8 cellular contexts compared by ENCODE assay signal in genomic region chr4:48290146-48290772, GRCh38. TPM values are rescaled to one million over a fixed set of nuclear protein-coding genes. Genes with fewer than 3 reads are reported as not detected.
DNase-seq lines count a peak whose midpoint lies in the region; ATAC-seq and TF ChIP-seq lines count a peak whose summit lies in the region.

No MANE protein-coding gene starts in this region.

- H3K9me3 ChIP-seq in lower lobe of right lung: no peaks in the 10 kb centered on the region

- H3K27ac ChIP-seq in lower lobe of right lung: no peak overlapping the region

- no peaks in the 10 kb centered on the region for H3K36me3 Mint-ChIP-seq in HFFc6 (ENCODE audit: low read depth)

- intact Hi-C loops in lower lobe of right lung (cut with DNase I): no loop called here
- intact Hi-C loops in posterior cingulate gyrus (cut with DNase I): no loop called here

- H3K27ac Mint-ChIP-seq in HFFc6: no peak overlapping the region

- H3K9me3 Mint-ChIP-seq in HFFc6: no peaks in the 10 kb centered on the region

- H3K27me3 ChIP-seq in lower lobe of right lung (ENCODE audit: low read depth): no peaks in the 10 kb centered on the region

- ATAC-seq in lower lobe of right lung: peak; percentile 70 to 72
- ATAC-seq in HG03432 (IDR thresholded peaks at IDR 0.05; ENCODE audit: unreplicated experiment): no peak
- no peak for ATAC-seq in GM19452 (IDR thresholded peaks at IDR 0.05; ENCODE audit: unreplicated experiment)

- no peaks in the 10 kb centered on the region for H3K4me1 Mint-ChIP-seq in HFFc6 (ENCODE audit: low read depth)

- H3K36me3 ChIP-seq in lower lobe of right lung: no peaks in the 10 kb centered on the region

- H3K27me3 Mint-ChIP-seq in HFFc6 (ENCODE audit: insufficient read depth): peaks cover 11% of the 10 kb centered on the region

- peak; percentile 67 for DNase-seq in DMS53 treated with DMSO at 0.1 percent for 48 hours (lab: John Stamatoyannopoulos, UW; ENCODE audit: unreplicated experiment)
- no peak for DNase-seq in HFFc6
- DNase-seq in lower lobe of right lung: no peak
- no peak for DNase-seq in posterior cingulate gyrus
- DNase-seq in DMS153 treated with DMSO at 0.1 percent for 48 hours (lab: John Stamatoyannopoulos, UW; ENCODE audit: unreplicated experiment): no peak

- H3K4me3 Mint-ChIP-seq in HFFc6: no peak overlapping the region

- H3K4me3 ChIP-seq in WI38 (ENCODE audit: low read depth, low read length) (no peak overlapping the region), lower lobe of right lung (no peak overlapping the region)

- no peaks in the 10 kb centered on the region for H3K4me1 ChIP-seq in lower lobe of right lung

- peak; percentile 81 for TF ChIP-seq CTCF in HFFc6 (IDR thresholded peaks at IDR 0.05)
- peak; percentile 65 for TF ChIP-seq CTCF in WI38 (IDR thresholded peaks at IDR 0.05; ENCODE audit: low read depth, low read length)
- TF ChIP-seq CTCF in lower lobe of right lung (IDR thresholded peaks at IDR 0.05): peak; percentile 61

RNA-seq across cellular contexts. Expression of gene TEC, which starts 20.6 kb away (rescaled TPM):
- under 1 TPM in 1 of 6 experiments, not detected in 5; 0.23 TPM for total RNA-seq in HFFc6 (2021; fragmentation: NEBNext Ultra II Directional; extraction: Animal tissue kit (Norgen Biotek cat#: 25700))
- 7.4 TPM for total RNA-seq in lower lobe of right lung

RNA-seq across cellular contexts. Expression of gene SLAIN2, which starts 51.1 kb away (rescaled TPM):
- total RNA-seq in HFFc6 (2021; fragmentation: NEBNext Ultra II Directional; extraction: Animal tissue kit (Norgen Biotek cat#: 25700)): 100 to 1,000 TPM in 5 of 6 experiments, 10 to 100 TPM in 1; 93.7 to 136 (median 114) TPM
- total RNA-seq in lower lobe of right lung: 91.6 TPM

Comparison
In these comparisons a context has a peak if more than half of its experiments do, and no peak if none do; other contexts are left out.
1. ATAC-seq: peak in lower lobe of right lung (2 of 2); none in HG03432 (single experiment) and GM19452 (single experiment).
2. Peak in every context shown above with its lines, with median percentiles within 50 percentile points of each other: CTCF ChIP-seq.